In genomic region chr17:7220593-7221280, GRCh38 we compare ENCODE assay signal across 8 cellular contexts. TPM values are rescaled to one million over a fixed set of nuclear protein-coding genes. Genes with fewer than 3 reads are reported as not detected.
A peak's percentile ranks its signal among the peaks of the same experiment; 100 is the strongest.
DNase-seq lines count a peak whose midpoint lies in the region; ATAC-seq, FAIRE-seq and TF ChIP-seq lines count a peak whose summit lies in the region.

No MANE protein-coding gene starts in this region.

- TF ChIP-seq CTCF in A549 (IDR thresholded peaks at IDR 0.05): peak; percentile 66
- peak; percentile 55 for TF ChIP-seq CTCF in neutrophil (IDR thresholded peaks at IDR 0.05)

- POLR2A ChIA-PET in A549 (lab: Yijun Ruan, JAX): interaction anchor here (0.6 to 2.7 kb wide), 9 partner anchors 9 to 349 kb away, joined by 3 to 63 read pairs (median 5); partner anchors contain the start of genes DVL2, GABARAP, PHF23 and SLC2A4

- peak; percentile 87 to 92 for DNase-seq in A549 (ENCODE audit: low read depth in 1 of 2, low spot score in 1 of 2)
- DNase-seq in GM12891 (ENCODE audit: insufficient read length, low spot score): peak; percentile 60
- peak; percentile 53 to 71 for DNase-seq in NOMO-1 (lab: John Stamatoyannopoulos, UW; ENCODE audit: unreplicated experiment in 2 of 2)
- peak; percentile 78 to 79 for DNase-seq in activated T-cell treated with anti-CD3 and anti-CD28 coated beads, Interleukin-2, amount 50 U/mL, for 72 hours
- peak; percentile 46 for DNase-seq in fibroblast of the conjunctiva (ENCODE audit: low read depth)

- TF ChIP-seq POLR2A in A549 (IDR thresholded peaks at IDR 0.05; ENCODE audit: low read length) (peak; percentile 30), GM12891 (IDR thresholded peaks at IDR 0.05; ENCODE audit: low read depth, low read length) (peak; percentile 43; the same call in 1 of the 2 replicates)

- H3K36me3 Mint-ChIP-seq in activated T-cell treated with anti-CD3 and anti-CD28 coated beads, Interleukin-2, amount 50 U/mL, for 72 hours (ENCODE audit: insufficient read depth in 2 of 2): peaks cover 0 to 2% of the 10 kb centered on the region in 2 donors

- peak overlapping the region; percentile 87 for H3K27ac Mint-ChIP-seq in activated T-cell treated with anti-CD3 and anti-CD28 coated beads, Interleukin-2, amount 50 U/mL, for 72 hours

- no peak for TF ChIP-seq EP300 in A549 (IDR thresholded peaks at IDR 0.05)

- H3K4me3 ChIP-seq in A549 (peak overlapping the region; percentile 74), neutrophil (ENCODE audit: low read depth in 1 of 2, low read length in 1 of 2) (peak overlapping the region; percentile 89 to 90)

- WGBS in A549 (ENCODE audit: missing lambda C conversion rate): 9% methylated on average over 11 of the region's 11 CpGs

- peak overlapping the region; percentile 86 for H3K4me2 ChIP-seq in A549

- H3K27ac ChIP-seq in A549 (peak overlapping the region; percentile 88 to 98), neutrophil (peak overlapping the region; percentile 75)

- CTCF ChIA-PET in A549 (lab: Yijun Ruan, JAX): interaction anchor here (0.5 to 10.0 kb wide), 30 partner anchors 11 to 644 kb away, joined by 3 to 169 read pairs (median 4); partner anchors contain the start of genes DVL2, GABARAP and PHF23

- peaks cover 38% of the 10 kb centered on the region for H3K36me3 ChIP-seq in neutrophil

- ATAC-seq in A549 (peak; percentile 55 to 76), HG03196 (IDR thresholded peaks at IDR 0.05; ENCODE audit: unreplicated experiment) (no peak), HG02938 (IDR thresholded peaks at IDR 0.05; ENCODE audit: unreplicated experiment) (no peak)
- peak; percentile 57 to 61 for ATAC-seq in activated T-cell treated with anti-CD3 and anti-CD28 coated beads, Interleukin-2, amount 50 U/mL, for 72 hours (replicated peaks in 1 of 2)

- H3K9me3 ChIP-seq in A549: no peaks in the 10 kb centered on the region
- H3K9me3 ChIP-seq in neutrophil: no peaks in the 10 kb centered on the region

- peaks cover 58% of the 10 kb centered on the region for H3K4me1 Mint-ChIP-seq in activated T-cell treated with anti-CD3 and anti-CD28 coated beads, Interleukin-2, amount 50 U/mL, for 72 hours (ENCODE audit: low read depth)

- FAIRE-seq in A549 (lab: Jason Lieb, UNC): peak; percentile 91
- no peak for FAIRE-seq in GM12891 (lab: Jason Lieb, UNC)

- TF ChIP-seq RAD21 in A549 (conservative IDR thresholded peaks at IDR 0.05 in 1 of 2, IDR thresholded peaks at IDR 0.05 in 1 of 2): peak; percentile 60 to 69

- H3K27me3 Mint-ChIP-seq in activated T-cell treated with anti-CD3 and anti-CD28 coated beads, Interleukin-2, amount 50 U/mL, for 72 hours (ENCODE audit: low read depth): no peaks in the 10 kb centered on the region

- peaks cover 12% of the 10 kb centered on the region for H3K27me3 ChIP-seq in neutrophil

- H3K4me1 ChIP-seq in A549 (peaks cover 44% of the 10 kb centered on the region), neutrophil (ENCODE audit: control insufficient read depth in 1 of 2, insufficient read depth in 1 of 2, low read depth in 1 of 2, low read length in 1 of 2) (peaks cover 30 to 38% of the 10 kb centered on the region in 2 experiments)

- no peaks in the 10 kb centered on the region for H3K9me3 Mint-ChIP-seq in activated T-cell treated with anti-CD3 and anti-CD28 coated beads, Interleukin-2, amount 50 U/mL, for 72 hours

- H3K4me3 Mint-ChIP-seq in activated T-cell treated with anti-CD3 and anti-CD28 coated beads, Interleukin-2, amount 50 U/mL, for 72 hours: peak overlapping the region; percentile 89 to 95

TF ChIP-seq in A549, 52 proteins besides CTCF, POLR2A, EP300 and RAD21 (continues in another document):
- no peak for TF ChIP-seq NPAS2 (CRISPR knock-in tag; IDR thresholded peaks at IDR 0.05; ENCODE audit: borderline replicate concordance)
- TF ChIP-seq SMC3 (IDR thresholded peaks at IDR 0.05): peak; percentile 46; the same call in 2 of the 3 replicates
- TF ChIP-seq TFCP2L1 (CRISPR knock-in tag; IDR thresholded peaks at IDR 0.05): no peak; the same call in 1 of the 2 replicates
- TF ChIP-seq JUN (IDR thresholded peaks at IDR 0.05): peak in 1 of 2 experiments; percentile 12; a peak in 2 of 5 replicates
- TF ChIP-seq MAZ (IDR thresholded peaks at IDR 0.05; ENCODE audit: borderline replicate concordance, low read depth, low read length): no peak
- TF ChIP-seq FOSL2 (IDR thresholded peaks at IDR 0.05): no peak
- TF ChIP-seq FOSL2 (CRISPR knock-in tag; IDR thresholded peaks at IDR 0.05): no peak
- no peak for TF ChIP-seq HOXB13 (CRISPR knock-in tag; IDR thresholded peaks at IDR 0.05; ENCODE audit: low read depth)
- TF ChIP-seq NFE2L2 (conservative IDR thresholded peaks at IDR 0.05; ENCODE audit: low read length): no peak

TF ChIP-seq in GM12891, 5 proteins besides CTCF, POLR2A, EP300 and RAD21:
- TF ChIP-seq PAX5 (IDR thresholded peaks at IDR 0.05; ENCODE audit: insufficient read depth, low read length, severe bottlenecking) (no peak), POU2F2 (IDR thresholded peaks at IDR 0.05; ENCODE audit: low read depth, low read length) (0 out of 2 replicates have a peak, but pooled peaks have one; percentile 27)

RNA-seq across cellular contexts. Expression of gene ACADVL, which starts 1.0 kb away (rescaled TPM):
- polyA plus RNA-seq in A549 (2011; rRNA removed): 238 and 288 TPM in 2 replicates
- polyA plus RNA-seq in A549 (2012; cell fraction: cytosol; rRNA removed): 382 and 426 TPM in 2 replicates
- 3,030 and 3,491 TPM in 2 replicates for polyA plus RNA-seq in A549 (2012; cell fraction: nucleus; rRNA removed)
- polyA plus RNA-seq in A549 (2017; fragmentation: RNase III; extraction: RNeasy Plus Mini Kit Qiagen cat#74134 plus additional on column Dnase treatment): 392 to 429 TPM (median 425 TPM) in 3 replicates
- 239 and 248 TPM in 2 replicates for polyA minus RNA-seq in A549 (2011; rRNA and poly(A)+ RNA removed)
- 318 TPM for polyA plus RNA-seq in GM12891 (2012; ENCODE audit: low read depth, missing spikeins)
- total RNA-seq in activated T-cell treated with anti-CD3 and anti-CD28 coated beads, Interleukin-2, amount 50 U/mL, for 72 hours: 100 to 1,000 TPM; 335 to 386 TPM

RNA-seq across cellular contexts. Expression of gene DLG4, which starts 1.1 kb away (rescaled TPM):
- polyA plus RNA-seq in A549 (2011; rRNA removed) (8.3 and 9.2 TPM in 2 replicates), A549 (2017; fragmentation: RNase III; extraction: RNeasy Plus Mini Kit Qiagen cat#74134 plus additional on column Dnase treatment) (16.1 to 22.6 TPM (median 21.3 TPM) in 3 replicates)
- polyA plus RNA-seq in A549 (2012; cell fraction: cytosol; rRNA removed): 10.9 and 12.1 TPM in 2 replicates
- 29.1 and 29.3 TPM in 2 replicates for polyA plus RNA-seq in A549 (2012; cell fraction: nucleus; rRNA removed)
- polyA minus RNA-seq in A549 (2011; rRNA and poly(A)+ RNA removed): 10.5 and 12.4 TPM in 2 replicates
- 8.3 TPM for polyA plus RNA-seq in GM12891 (2012; ENCODE audit: low read depth, missing spikeins)
- total RNA-seq in activated T-cell treated with anti-CD3 and anti-CD28 coated beads, Interleukin-2, amount 50 U/mL, for 72 hours: 10 to 100 TPM; 16.2 to 16.7 TPM

RNA-seq across cellular contexts. Expression of gene DVL2, which starts 13.6 kb away (rescaled TPM):
- polyA plus RNA-seq in A549 (2011; rRNA removed): 5.7 and 9.6 TPM in 2 replicates
- 6.5 and 9.2 TPM in 2 replicates for polyA plus RNA-seq in A549 (2012; cell fraction: cytosol; rRNA removed)
- polyA plus RNA-seq in A549 (2012; cell fraction: nucleus; rRNA removed): 13.8 and 22.3 TPM in 2 replicates
- polyA plus RNA-seq in A549 (2017; fragmentation: RNase III; extraction: RNeasy Plus Mini Kit Qiagen cat#74134 plus additional on column Dnase treatment): 30.7 to 40.4 TPM (median 37.7 TPM) in 3 replicates
- 27.8 and 36.3 TPM in 2 replicates for polyA minus RNA-seq in A549 (2011; rRNA and poly(A)+ RNA removed)
- 24.0 TPM for polyA plus RNA-seq in GM12891 (2012; ENCODE audit: low read depth, missing spikeins)
- total RNA-seq in activated T-cell treated with anti-CD3 and anti-CD28 coated beads, Interleukin-2, amount 50 U/mL, for 72 hours: 10 to 100 TPM; 49.5 to 54.8 TPM

RNA-seq across cellular contexts. Expression of gene PHF23, which starts 18.5 kb away (rescaled TPM):
- polyA plus RNA-seq in A549 (2011; rRNA removed) (52.1 and 61.2 TPM in 2 replicates), A549 (2017; fragmentation: RNase III; extraction: RNeasy Plus Mini Kit Qiagen cat#74134 plus additional on column Dnase treatment) (70.9 to 80.2 TPM (median 79.1 TPM) in 3 replicates)
- 43.2 and 48.2 TPM in 2 replicates for polyA plus RNA-seq in A549 (2012; cell fraction: cytosol; rRNA removed)
- 28.6 and 32.6 TPM in 2 replicates for polyA plus RNA-seq in A549 (2012; cell fraction: nucleus; rRNA removed)
- polyA minus RNA-seq in A549 (2011; rRNA and poly(A)+ RNA removed): 66.5 and 74.4 TPM in 2 replicates
- 23.0 TPM for polyA plus RNA-seq in GM12891 (2012; ENCODE audit: low read depth, missing spikeins)
- 10 to 100 TPM; 28.9 to 32.2 TPM for total RNA-seq in activated T-cell treated with anti-CD3 and anti-CD28 coated beads, Interleukin-2, amount 50 U/mL, for 72 hours

RNA-seq across cellular contexts. Expression of gene GABARAP, which starts 21.5 kb away (rescaled TPM):
- polyA plus RNA-seq in A549 (2011; rRNA removed) (399 and 502 TPM in 2 replicates), A549 (2017; fragmentation: RNase III; extraction: RNeasy Plus Mini Kit Qiagen cat#74134 plus additional on column Dnase treatment) (431 to 510 TPM (median 504 TPM) in 3 replicates)
- 329 and 360 TPM in 2 replicates for polyA plus RNA-seq in A549 (2012; cell fraction: cytosol; rRNA removed)
- polyA plus RNA-seq in A549 (2012; cell fraction: nucleus; rRNA removed): 93.2 and 184 TPM in 2 replicates
- polyA minus RNA-seq in A549 (2011; rRNA and poly(A)+ RNA removed): 305 and 331 TPM in 2 replicates
- 366 TPM for polyA plus RNA-seq in GM12891 (2012; ENCODE audit: low read depth, missing spikeins)
- total RNA-seq in activated T-cell treated with anti-CD3 and anti-CD28 coated beads, Interleukin-2, amount 50 U/mL, for 72 hours: 100 to 1,000 TPM; 244 to 246 TPM

Comparison
In these comparisons a context has a peak if more than half of its experiments do, and no peak if none do; other contexts are left out.
1. ATAC-seq: peak in A549 (2 of 2) and activated T-cell treated with anti-CD3 and anti-CD28 coated beads, Interleukin-2, amount 50 U/mL, for 72 hours (2 of 2); none in HG03196 (single experiment) and HG02938 (single experiment).
2. Peak in every context shown above with its lines, with median percentiles within 50 percentile points of each other: DNase-seq.